Comparison of ENCODE assay signal across 8 cellular contexts in the genomic region with DNA sequence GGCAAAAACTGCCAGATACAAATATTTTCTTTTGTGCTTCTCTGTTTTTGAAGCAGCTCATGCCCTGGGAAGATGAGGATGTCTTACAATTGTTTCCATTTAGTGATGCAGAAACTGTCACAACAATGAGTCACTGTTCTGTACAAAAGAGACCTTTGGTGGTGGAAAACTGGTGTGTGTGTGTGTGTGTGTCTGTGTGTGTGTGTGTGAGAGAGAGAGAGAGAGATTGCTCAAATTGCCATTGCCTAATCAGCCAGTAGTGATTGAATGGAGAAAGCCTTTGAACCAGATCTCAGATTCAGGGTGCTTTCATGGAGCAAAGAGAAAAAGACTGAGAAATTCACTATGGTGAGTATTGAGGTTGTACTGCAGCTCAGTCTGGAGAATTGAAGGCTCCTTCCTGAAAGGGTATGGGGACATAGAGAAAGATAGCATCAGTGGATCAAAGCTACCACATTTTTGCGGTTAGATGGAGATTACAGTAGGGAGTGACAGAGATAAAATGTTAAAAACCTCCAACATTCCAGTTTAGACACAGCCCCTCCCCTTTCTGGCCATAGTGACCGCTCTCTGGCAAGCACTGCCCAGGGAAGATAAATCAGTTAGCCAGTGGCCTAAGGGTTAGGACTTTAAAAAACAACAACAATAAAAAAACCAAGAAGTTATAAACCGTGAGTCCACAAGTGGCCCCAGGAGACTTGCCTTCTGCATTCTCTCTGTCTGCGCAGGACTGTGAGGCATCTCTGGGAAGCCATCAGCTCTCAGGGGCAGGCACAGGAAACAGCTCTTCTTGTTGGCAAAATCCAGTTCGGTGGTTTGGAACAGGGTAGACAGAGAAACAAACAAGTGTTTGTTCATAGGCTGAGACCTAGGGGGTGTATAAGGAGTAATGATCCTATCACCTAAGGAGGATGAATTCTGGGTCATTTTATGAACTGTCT.
DNase-seq lines count a peak whose midpoint lies in the region; ATAC-seq and TF ChIP-seq lines count a peak whose summit lies in the region.

No MANE protein-coding gene starts in this region.

- no peak for TF ChIP-seq POLR2A in NB4 (IDR thresholded peaks at IDR 0.05; ENCODE audit: extremely low read depth, insufficient read length)

- intact Hi-C loops in mucosa of descending colon (cut with DNase I, micrococcal nuclease): no loop called here

- H3K27ac ChIP-seq in duodenal mucosa (ENCODE audit: low read depth, low read length): peak overlapping the region; percentile 28

- peak; percentile 40 for ATAC-seq in mucosa of descending colon
- ATAC-seq in GM19463 (IDR thresholded peaks at IDR 0.05; ENCODE audit: unreplicated experiment): no peak
- ATAC-seq in GM21367 (IDR thresholded peaks at IDR 0.05; ENCODE audit: unreplicated experiment): no peak
- no peak for ATAC-seq in GM21717 (IDR thresholded peaks at IDR 0.05; ENCODE audit: unreplicated experiment)
- no peak for ATAC-seq in HG03280 (IDR thresholded peaks at IDR 0.05; ENCODE audit: unreplicated experiment)

- no peak overlapping the region for H3K9ac ChIP-seq in duodenal mucosa (ENCODE audit: low read depth in 1 of 2, low read length in 2 of 2)

- DNase-seq in AG08396 (ENCODE audit: low spot score) (peak; percentile 32), NB4 (ENCODE audit: low read depth) (peak; percentile 29), mucosa of descending colon (peak; percentile 11 to 40 (median 23))

- H3K4me3 ChIP-seq in NB4 (ENCODE audit: low read depth, low read length) (no peak overlapping the region), duodenal mucosa (ENCODE audit: low read depth in 1 of 2, low read length in 2 of 2) (no peak overlapping the region), mucosa of descending colon (no peak overlapping the region)

- peaks cover 0 to 6% of the 10 kb centered on the region in 2 donors for H3K9me3 ChIP-seq in duodenal mucosa (ENCODE audit: control insufficient read depth in 1 of 2, low read length in 2 of 2)
- H3K9me3 ChIP-seq in mucosa of descending colon: peaks cover 5% of the 10 kb centered on the region

- TF ChIP-seq CTCF in NB4 (IDR thresholded peaks at IDR 0.05; ENCODE audit: low read depth, low read length) (no peak), mucosa of descending colon (IDR thresholded peaks at IDR 0.05) (no peak)

- H3K27me3 ChIP-seq in duodenal mucosa (ENCODE audit: control insufficient read depth in 1 of 2, insufficient read depth in 2 of 2, low read length in 2 of 2): no peaks in the 10 kb centered on the region

- H3K36me3 ChIP-seq in duodenal mucosa (ENCODE audit: control insufficient read depth in 1 of 2, insufficient read depth in 2 of 2, low read length in 2 of 2) (no peaks in the 10 kb centered on the region), mucosa of descending colon (ENCODE audit: low read depth) (no peaks in the 10 kb centered on the region)

- peaks cover 5 to 11% of the 10 kb centered on the region in 2 donors for H3K4me1 ChIP-seq in duodenal mucosa (ENCODE audit: control insufficient read depth in 1 of 2, insufficient read depth in 2 of 2, low read length in 2 of 2)
- H3K4me1 ChIP-seq in mucosa of descending colon (ENCODE audit: low read depth): no peaks in the 10 kb centered on the region
